Comparison of ENCODE assay signal across 1 cellular context in the genomic region with DNA sequence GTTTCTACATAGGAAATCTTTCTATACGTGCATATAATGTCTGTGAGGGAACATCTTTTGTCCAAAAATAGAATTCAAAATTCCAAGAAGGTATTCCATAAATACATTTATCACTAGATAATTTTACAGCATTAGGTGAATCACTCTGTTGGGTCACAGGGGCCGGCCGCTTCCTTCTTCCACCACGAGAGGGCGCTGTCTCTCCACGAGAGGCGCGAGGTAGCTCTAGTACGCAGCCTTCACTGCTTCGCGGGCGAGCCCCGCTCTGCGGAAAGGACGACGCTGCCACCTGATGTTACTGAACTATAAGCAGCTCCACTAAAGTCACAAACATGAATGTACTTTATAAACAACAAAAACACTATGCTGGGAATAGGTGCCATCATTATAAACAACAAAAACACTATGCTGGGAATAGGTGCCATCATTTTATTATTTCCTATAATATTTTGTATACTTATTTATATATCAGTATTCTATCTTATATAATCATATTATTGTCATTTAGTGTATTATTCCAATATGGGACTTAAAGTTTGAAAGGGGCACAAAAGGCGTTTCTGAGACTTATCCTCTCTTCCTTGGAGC.
A peak's percentile ranks its signal among the peaks of the same experiment; 100 is the strongest.
TF ChIP-seq lines count a peak whose summit lies in the region.

No MANE protein-coding gene starts in this region.

TF ChIP-seq in HCT116, 20 proteins besides CTCF, POLR2A, EP300 and RAD21 (continued from another document):
- TF ChIP-seq, protein P1, sequence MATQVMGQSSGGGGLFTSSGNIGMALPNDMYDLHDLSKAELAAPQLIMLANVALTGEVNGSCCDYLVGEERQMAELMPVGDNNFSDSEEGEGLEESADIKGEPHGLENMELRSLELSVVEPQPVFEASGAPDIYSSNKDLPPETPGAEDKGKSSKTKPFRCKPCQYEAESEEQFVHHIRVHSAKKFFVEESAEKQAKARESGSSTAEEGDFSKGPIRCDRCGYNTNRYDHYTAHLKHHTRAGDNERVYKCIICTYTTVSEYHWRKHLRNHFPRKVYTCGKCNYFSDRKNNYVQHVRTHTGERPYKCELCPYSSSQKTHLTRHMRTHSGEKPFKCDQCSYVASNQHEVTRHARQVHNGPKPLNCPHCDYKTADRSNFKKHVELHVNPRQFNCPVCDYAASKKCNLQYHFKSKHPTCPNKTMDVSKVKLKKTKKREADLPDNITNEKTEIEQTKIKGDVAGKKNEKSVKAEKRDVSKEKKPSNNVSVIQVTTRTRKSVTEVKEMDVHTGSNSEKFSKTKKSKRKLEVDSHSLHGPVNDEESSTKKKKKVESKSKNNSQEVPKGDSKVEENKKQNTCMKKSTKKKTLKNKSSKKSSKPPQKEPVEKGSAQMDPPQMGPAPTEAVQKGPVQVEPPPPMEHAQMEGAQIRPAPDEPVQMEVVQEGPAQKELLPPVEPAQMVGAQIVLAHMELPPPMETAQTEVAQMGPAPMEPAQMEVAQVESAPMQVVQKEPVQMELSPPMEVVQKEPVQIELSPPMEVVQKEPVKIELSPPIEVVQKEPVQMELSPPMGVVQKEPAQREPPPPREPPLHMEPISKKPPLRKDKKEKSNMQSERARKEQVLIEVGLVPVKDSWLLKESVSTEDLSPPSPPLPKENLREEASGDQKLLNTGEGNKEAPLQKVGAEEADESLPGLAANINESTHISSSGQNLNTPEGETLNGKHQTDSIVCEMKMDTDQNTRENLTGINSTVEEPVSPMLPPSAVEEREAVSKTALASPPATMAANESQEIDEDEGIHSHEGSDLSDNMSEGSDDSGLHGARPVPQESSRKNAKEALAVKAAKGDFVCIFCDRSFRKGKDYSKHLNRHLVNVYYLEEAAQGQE (IDR thresholded peaks at IDR 0.05; ENCODE audit: low read depth): no peak
- TF ChIP-seq POLR2AphosphoS5 (IDR thresholded peaks at IDR 0.05; ENCODE audit: low read depth, low read length): no peak
- TF ChIP-seq, protein P2, sequence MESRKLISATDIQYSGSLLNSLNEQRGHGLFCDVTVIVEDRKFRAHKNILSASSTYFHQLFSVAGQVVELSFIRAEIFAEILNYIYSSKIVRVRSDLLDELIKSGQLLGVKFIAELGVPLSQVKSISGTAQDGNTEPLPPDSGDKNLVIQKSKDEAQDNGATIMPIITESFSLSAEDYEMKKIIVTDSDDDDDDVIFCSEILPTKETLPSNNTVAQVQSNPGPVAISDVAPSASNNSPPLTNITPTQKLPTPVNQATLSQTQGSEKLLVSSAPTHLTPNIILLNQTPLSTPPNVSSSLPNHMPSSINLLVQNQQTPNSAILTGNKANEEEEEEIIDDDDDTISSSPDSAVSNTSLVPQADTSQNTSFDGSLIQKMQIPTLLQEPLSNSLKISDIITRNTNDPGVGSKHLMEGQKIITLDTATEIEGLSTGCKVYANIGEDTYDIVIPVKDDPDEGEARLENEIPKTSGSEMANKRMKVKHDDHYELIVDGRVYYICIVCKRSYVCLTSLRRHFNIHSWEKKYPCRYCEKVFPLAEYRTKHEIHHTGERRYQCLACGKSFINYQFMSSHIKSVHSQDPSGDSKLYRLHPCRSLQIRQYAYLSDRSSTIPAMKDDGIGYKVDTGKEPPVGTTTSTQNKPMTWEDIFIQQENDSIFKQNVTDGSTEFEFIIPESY (IDR thresholded peaks at IDR 0.05; ENCODE audit: extremely low read depth, insufficient replicate concordance, low read length): no peak
- TF ChIP-seq, protein P3, sequence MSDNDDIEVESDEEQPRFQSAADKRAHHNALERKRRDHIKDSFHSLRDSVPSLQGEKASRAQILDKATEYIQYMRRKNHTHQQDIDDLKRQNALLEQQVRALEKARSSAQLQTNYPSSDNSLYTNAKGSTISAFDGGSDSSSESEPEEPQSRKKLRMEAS (IDR thresholded peaks at IDR 0.05): 0 out of 2 replicates have a peak, but pooled peaks have one; percentile 18
- no peak for TF ChIP-seq ELF1 (IDR thresholded peaks at IDR 0.05; ENCODE audit: borderline replicate concordance, low read depth)
TF ChIP-seq in HCT116: peak in this region for 1.
